Comparison of ENCODE assay signal across 2 cellular contexts in the genomic region with DNA sequence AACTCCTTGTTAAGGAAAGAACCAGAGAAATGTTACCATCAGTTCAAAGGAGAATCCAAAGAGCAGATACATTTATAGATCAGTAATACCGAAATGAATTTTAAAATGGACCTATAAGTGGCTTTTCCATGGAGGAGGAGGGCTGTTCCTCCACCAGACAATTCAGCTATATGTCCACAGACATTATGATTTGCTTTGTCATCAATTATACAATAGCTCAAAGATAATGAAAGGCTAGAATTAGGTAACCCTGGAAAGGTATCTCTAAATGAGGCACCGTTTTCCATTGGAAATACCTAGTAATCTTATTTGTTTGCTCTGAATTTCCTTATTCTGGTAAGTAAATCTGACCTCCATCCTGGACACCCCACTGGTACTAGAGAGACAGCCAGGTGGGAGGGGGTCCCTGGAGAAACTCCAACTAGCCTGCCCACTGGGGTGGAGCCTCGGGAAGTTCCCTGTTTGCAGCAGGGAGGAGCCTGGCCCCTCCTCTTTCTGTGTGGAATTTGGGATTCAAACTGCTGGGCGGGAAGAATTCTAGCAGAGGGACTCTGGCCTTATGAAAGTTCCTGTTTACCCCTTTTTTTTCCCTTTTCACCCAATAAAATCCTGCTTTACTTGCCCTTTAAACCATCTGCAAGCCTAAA.
TF ChIP-seq lines count a peak whose summit lies in the region.

No MANE protein-coding gene starts in this region.

TF ChIP-seq in H1, 55 proteins besides CTCF, POLR2A, EP300 and RAD21:
- TF ChIP-seq HDAC2 (IDR thresholded peaks at IDR 0.05; ENCODE audit: borderline replicate concordance in 1 of 2, low read depth in 2 of 2, low read length in 2 of 2) (no peak), TEAD4 (IDR thresholded peaks at IDR 0.05; ENCODE audit: low read depth, low read length) (peak; percentile 49; the same call in 1 of the 2 replicates)

TF ChIP-seq in HepG2, 621 proteins besides CTCF, POLR2A, EP300 and RAD21:
- TF ChIP-seq POGZ (CRISPR knock-in tag; IDR thresholded peaks at IDR 0.05), result no peak
- TF ChIP-seq ZC3H13 (CRISPR knock-in tag; IDR thresholded peaks at IDR 0.05), result no peak
- no peak for TF ChIP-seq ZNF598 (CRISPR knock-in tag; IDR thresholded peaks at IDR 0.05; ENCODE audit: borderline replicate concordance)
- TF ChIP-seq GATAD2A (CRISPR knock-in tag; IDR thresholded peaks at IDR 0.05), result no peak
- no peak for TF ChIP-seq SRY (CRISPR knock-in tag; IDR thresholded peaks at IDR 0.05)
- peak; percentile 77 for TF ChIP-seq MAFF (IDR thresholded peaks at IDR 0.05; ENCODE audit: low read depth, low read length)
- TF ChIP-seq, protein P1, sequence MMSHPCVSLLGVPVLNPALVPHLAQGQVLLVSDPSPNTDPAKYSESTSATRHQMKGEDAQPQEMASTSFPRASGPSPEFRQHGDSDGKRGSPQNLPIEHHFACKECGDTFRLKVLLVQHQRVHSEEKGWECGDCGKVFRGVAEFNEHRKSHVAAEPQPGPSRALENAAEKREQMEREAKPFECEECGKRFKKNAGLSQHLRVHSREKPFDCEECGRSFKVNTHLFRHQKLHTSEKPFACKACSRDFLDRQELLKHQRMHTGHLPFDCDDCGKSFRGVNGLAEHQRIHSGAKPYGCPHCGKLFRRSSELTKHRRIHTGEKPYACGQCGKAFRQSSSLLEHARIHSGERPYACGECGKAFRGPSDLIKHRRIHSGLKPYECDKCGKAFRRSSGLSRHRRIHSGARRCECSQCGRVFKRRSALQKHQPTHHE (CRISPR knock-in tag; IDR thresholded peaks at IDR 0.05; ENCODE audit: borderline replicate concordance), result no peak
- no peak for TF ChIP-seq ZBTB38 (CRISPR knock-in tag; IDR thresholded peaks at IDR 0.05)
- peak; percentile 76 to 80 for TF ChIP-seq MAFK (conservative IDR thresholded peaks at IDR 0.05 in 1 of 2, IDR thresholded peaks at IDR 0.05 in 1 of 2; ENCODE audit: low read length in 2 of 2)
- TF ChIP-seq, protein P2, sequence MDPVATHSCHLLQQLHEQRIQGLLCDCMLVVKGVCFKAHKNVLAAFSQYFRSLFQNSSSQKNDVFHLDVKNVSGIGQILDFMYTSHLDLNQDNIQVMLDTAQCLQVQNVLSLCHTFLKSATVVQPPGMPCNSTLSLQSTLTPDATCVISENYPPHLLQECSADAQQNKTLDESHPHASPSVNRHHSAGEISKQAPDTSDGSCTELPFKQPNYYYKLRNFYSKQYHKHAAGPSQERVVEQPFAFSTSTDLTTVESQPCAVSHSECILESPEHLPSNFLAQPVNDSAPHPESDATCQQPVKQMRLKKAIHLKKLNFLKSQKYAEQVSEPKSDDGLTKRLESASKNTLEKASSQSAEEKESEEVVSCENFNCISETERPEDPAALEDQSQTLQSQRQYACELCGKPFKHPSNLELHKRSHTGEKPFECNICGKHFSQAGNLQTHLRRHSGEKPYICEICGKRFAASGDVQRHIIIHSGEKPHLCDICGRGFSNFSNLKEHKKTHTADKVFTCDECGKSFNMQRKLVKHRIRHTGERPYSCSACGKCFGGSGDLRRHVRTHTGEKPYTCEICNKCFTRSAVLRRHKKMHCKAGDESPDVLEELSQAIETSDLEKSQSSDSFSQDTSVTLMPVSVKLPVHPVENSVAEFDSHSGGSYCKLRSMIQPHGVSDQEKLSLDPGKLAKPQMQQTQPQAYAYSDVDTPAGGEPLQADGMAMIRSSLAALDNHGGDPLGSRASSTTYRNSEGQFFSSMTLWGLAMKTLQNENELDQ (CRISPR knock-in tag; IDR thresholded peaks at IDR 0.05; ENCODE audit: borderline replicate concordance), result no peak
- TF ChIP-seq HOMEZ (CRISPR knock-in tag; IDR thresholded peaks at IDR 0.05; ENCODE audit: low read depth), result no peak
- TF ChIP-seq ZNF335 (CRISPR knock-in tag; IDR thresholded peaks at IDR 0.05), result no peak
- no peak for TF ChIP-seq GZF1 (CRISPR knock-in tag; IDR thresholded peaks at IDR 0.05)
TF ChIP-seq in HepG2: peak in this region for 2.
